ENCODE assay signal across 24 cellular contexts in genomic region chr5:133382661-133383579, GRCh38.
A peak's percentile ranks its signal among the peaks of the same experiment; 100 is the strongest.
DNase-seq lines count a peak whose midpoint lies in the region; ATAC-seq, FAIRE-seq and TF ChIP-seq lines count a peak whose summit lies in the region.
"Had no signal": no experiment of that assay in that cellular context is flagged by ENCODE, and none has a peak within 500 bp of the region (broad histone marks: within the 10 kb centered on the region; RNA-seq: fewer than 3 reads in every experiment).

No MANE protein-coding gene starts in this region.

- H3K23ac ChIP-seq in H1 (ENCODE audit: insufficient read length) (no peak overlapping the region), trophoblast cell (ENCODE audit: low read length) (no peak overlapping the region)

- TF ChIP-seq RAD21 in H1 (IDR thresholded peaks at IDR 0.05 in 1 of 2, conservative IDR thresholded peaks at IDR 0.05 in 1 of 2; ENCODE audit: low read depth in 2 of 2, low read length in 2 of 2): no peak

- H3K9ac ChIP-seq in H1 (replicated peaks in 1 of 4; ENCODE audit: extremely low read depth in 1 of 4, low read depth in 3 of 4, low read length in 3 of 4): no peak overlapping the region
- H3K9ac ChIP-seq in trophoblast cell (ENCODE audit: low read length): no peak overlapping the region
- H3K9ac ChIP-seq: BLaER1 treated with 17β-estradiol and CSF1 and Interleukin-3, amounts not matched to agents 10 nM and 100 nM had no signal

- no peaks in the 10 kb centered on the region for H3K36me3 ChIP-seq in H1 (ENCODE audit: control insufficient read depth in 2 of 4, insufficient read depth in 4 of 4, low read length in 3 of 4)
- no peaks in the 10 kb centered on the region for H3K36me3 ChIP-seq in trophoblast cell (ENCODE audit: control insufficient read depth in 1 of 2, insufficient read depth in 2 of 2, low read length in 2 of 2)
- H3K36me3 ChIP-seq: BLaER1 treated with 17β-estradiol and CSF1 and Interleukin-3, amounts not matched to agents 10 nM and 100 nM; Peyer's patch had no signal

- H4K20me1 ChIP-seq in H1 (replicated peaks in 1 of 2; ENCODE audit: control insufficient read depth in 1 of 2, insufficient read depth in 2 of 2, low read length in 2 of 2): no peaks in the 10 kb centered on the region
- H4K20me1 ChIP-seq: BLaER1 treated with 17β-estradiol and CSF1 and Interleukin-3, amounts not matched to agents 10 nM and 100 nM had no signal

- no peak overlapping the region for H2AFZ ChIP-seq in H1 (ENCODE audit: low read length)
- H2AFZ ChIP-seq in trophoblast cell (ENCODE audit: insufficient read depth, low read length, poor library complexity): no peak overlapping the region

- H4K8ac ChIP-seq in H1 (ENCODE audit: extremely low read depth, insufficient read depth, low read length) (no peak overlapping the region), trophoblast cell (ENCODE audit: low read depth, low read length) (no peak overlapping the region)

- H3K23me2 ChIP-seq in H1 (ENCODE audit: low read depth, low read length): no peaks in the 10 kb centered on the region

- H2BK5ac ChIP-seq in H1 (ENCODE audit: low read depth, low read length) (no peak overlapping the region), trophoblast cell (ENCODE audit: low read depth, low read length, poor library complexity) (no peak overlapping the region)

- H3K18ac ChIP-seq in H1 (ENCODE audit: extremely low read depth, low read length) (no peak overlapping the region), trophoblast cell (ENCODE audit: low read length) (no peak overlapping the region)

- H3K27ac ChIP-seq in H1 (ENCODE audit: low read depth, low read length) (no peak overlapping the region), trophoblast cell (ENCODE audit: low read depth, low read length) (no peak overlapping the region)
- H3K27ac ChIP-seq: 22Rv1; BLaER1 treated with 17β-estradiol and CSF1 and Interleukin-3, amounts not matched to agents 10 nM and 100 nM; Peyer's patch had no signal

- peaks cover 0 to 5% of the 10 kb centered on the region in 2 experiments; a peak in 2 of 4 replicates for H3K9me3 ChIP-seq in H1 (ENCODE audit: insufficient read depth in 2 of 2, low read depth in 1 of 2, low read length in 1 of 2)
- no peaks in the 10 kb centered on the region for H3K9me3 ChIP-seq in trophoblast cell (ENCODE audit: insufficient read depth, low read depth, low read length)
- H3K9me3 ChIP-seq: Peyer's patch had no signal

- peak overlapping the region; percentile 16 to 45; a peak in 2 of 4 replicates for H3K4me2 ChIP-seq in H1 (ENCODE audit: insufficient read depth in 1 of 2, low read depth in 2 of 2, low read length in 2 of 2)
- no peak overlapping the region for H3K4me2 ChIP-seq in trophoblast cell (ENCODE audit: low read length)
- H3K4me2 ChIP-seq: BLaER1 treated with 17β-estradiol and CSF1 and Interleukin-3, amounts not matched to agents 10 nM and 100 nM had no signal

- H3K27ac Mint-ChIP-seq in activated CD8-positive, alpha-beta memory T cell treated with anti-CD3 and anti-CD28 coated beads, Interleukin-2, amount 10 ng/mL, durations not matched to agents 7 days and 5 days: no peak overlapping the region
- H3K27ac Mint-ChIP-seq in osteocyte (ENCODE audit: unreplicated experiment): no peak overlapping the region
- H3K27ac Mint-ChIP-seq: CD4-positive, alpha-beta memory T cell had no signal

- H2BK12ac ChIP-seq in H1 (ENCODE audit: low read depth, low read length) (0 out of 2 replicates have a peak overlapping the region, but pooled peaks have one; percentile 6), trophoblast cell (ENCODE audit: low read length) (no peak overlapping the region)

- CTCF ChIA-PET in activated CD8-positive, alpha-beta memory T cell treated with anti-CD3 and anti-CD28 coated beads, Interleukin-2, amount 10 ng/mL, durations not matched to agents 7 days and 5 days (lab: Charles Lee): no interaction called here
- CTCF ChIA-PET in H1 (lab: Charles Lee; ENCODE audit: partially characterized antibody): interaction anchor here (1.2 kb wide), 1 partner anchor 11 kb away, joined by 3 read pairs; no protein-coding TSS in a partner anchor

- H3K4me3 ChIP-seq in H1 (ENCODE audit: extremely low read depth in 1 of 4, insufficient read depth in 2 of 4, low read depth in 3 of 4, low read length in 4 of 4) (0 out of 8 replicates have a peak overlapping the region, but pooled peaks of 1 of the 4 experiments have one; percentile 19), trophoblast cell (ENCODE audit: low read depth, low read length) (no peak overlapping the region)
- H3K4me3 ChIP-seq: BLaER1 treated with 17β-estradiol and CSF1 and Interleukin-3, amounts not matched to agents 10 nM and 100 nM; Peyer's patch had no signal

- H2BK15ac ChIP-seq in H1 (ENCODE audit: low read length): peak overlapping the region; percentile 32; the same call in 1 of the 2 replicates

- H2BK20ac ChIP-seq in H1 (ENCODE audit: low read length): 0 out of 2 replicates have a peak overlapping the region, but pooled peaks have one; percentile 51

- POLR2A ChIA-PET in H1 (lab: Charles Lee; ENCODE audit: partially characterized antibody): interaction anchor here (0.8 kb wide), 1 partner anchor 141 kb away, joined by 3 read pairs; no protein-coding TSS in a partner anchor

- WGBS in H1 (ENCODE audit: extremely low coverage in 1 of 2, insufficient coverage in 1 of 2, insufficient read length in 1 of 2, insufficient replicate concordance in 2 of 2, low coverage in 1 of 2, low lambda C conversion rate in 2 of 2, missing lambda C conversion rate in 1 of 2), 2 experiments: 91% methylated on average over 8 of the region's 8 CpGs; no CpG with 5 or more reads in 1 of the 2 experiments
- no CpG with 5 or more reads among the region's 8 CpGs for WGBS in trophoblast cell (ENCODE audit: extremely low coverage, insufficient coverage, insufficient read length)

- H3K79me1 ChIP-seq in H1 (ENCODE audit: low read depth, low read length) (no peaks in the 10 kb centered on the region), trophoblast cell (ENCODE audit: low read length) (no peaks in the 10 kb centered on the region)

- no peak for TF ChIP-seq POLR2A in H1 (IDR thresholded peaks at IDR 0.05; ENCODE audit: control extremely low read depth in 1 of 2, low read depth in 2 of 2, low read length in 2 of 2)

- no peaks in the 10 kb centered on the region for H3K4me1 Mint-ChIP-seq in activated CD8-positive, alpha-beta memory T cell treated with anti-CD3 and anti-CD28 coated beads, Interleukin-2, amount 10 ng/mL, durations not matched to agents 7 days and 5 days
- no peaks in the 10 kb centered on the region for H3K4me1 Mint-ChIP-seq in osteocyte (ENCODE audit: unreplicated experiment)

- ATAC-seq in activated CD8-positive, alpha-beta memory T cell treated with anti-CD3 and anti-CD28 coated beads, Interleukin-2, amount 10 ng/mL, durations not matched to agents 7 days and 5 days: no peak
- ATAC-seq in HG03565 (IDR thresholded peaks at IDR 0.05; ENCODE audit: unreplicated experiment) (no peak), HG03135 (IDR thresholded peaks at IDR 0.05; ENCODE audit: unreplicated experiment) (no peak)

- H3K36me3 Mint-ChIP-seq in activated CD8-positive, alpha-beta memory T cell treated with anti-CD3 and anti-CD28 coated beads, Interleukin-2, amount 10 ng/mL, durations not matched to agents 7 days and 5 days: no peaks in the 10 kb centered on the region
- no peaks in the 10 kb centered on the region for H3K36me3 Mint-ChIP-seq in osteocyte (ENCODE audit: unreplicated experiment)
- H3K36me3 Mint-ChIP-seq: CD4-positive, alpha-beta memory T cell had no signal

- no peak overlapping the region for H4K12ac ChIP-seq in trophoblast cell (ENCODE audit: low read depth, low read length)

- peaks cover 1% of the 10 kb centered on the region for H3K9me3 Mint-ChIP-seq in activated CD8-positive, alpha-beta memory T cell treated with anti-CD3 and anti-CD28 coated beads, Interleukin-2, amount 10 ng/mL, durations not matched to agents 7 days and 5 days (ENCODE audit: low read depth)
- H3K9me3 Mint-ChIP-seq in osteocyte (ENCODE audit: unreplicated experiment): peaks cover 2% of the 10 kb centered on the region

- no peak overlapping the region for H2BK120ac ChIP-seq in H1 (replicated peaks; ENCODE audit: low read depth, low read length)
- no peak overlapping the region for H2BK120ac ChIP-seq in trophoblast cell (ENCODE audit: insufficient read depth, low read length, poor library complexity)

- no peak overlapping the region for H4K5ac ChIP-seq in H1 (ENCODE audit: insufficient read length, low read depth, low read length)

- TF ChIP-seq EP300 in H1 (IDR thresholded peaks at IDR 0.05; ENCODE audit: borderline replicate concordance in 1 of 2, low read depth in 2 of 2, low read length in 2 of 2): no peak

- H4K91ac ChIP-seq in H1 (replicated peaks; ENCODE audit: insufficient read length, low read length) (no peak overlapping the region), trophoblast cell (ENCODE audit: low read depth, low read length) (no peak overlapping the region)

- H3K56ac ChIP-seq in H1 (replicated peaks; ENCODE audit: insufficient read length, low read depth, low read length): no peak overlapping the region

- H3K4me1 ChIP-seq in H1 (replicated peaks in 1 of 4; ENCODE audit: control insufficient read depth in 3 of 4, insufficient read depth in 4 of 4, low read length in 3 of 4) (peaks cover 0 to 17% (median 12%) of the 10 kb centered on the region in 4 experiments; a peak in 6 of 7 replicates), trophoblast cell (ENCODE audit: control insufficient read depth in 1 of 2, insufficient read depth in 2 of 2, low read length in 2 of 2) (peaks cover 0 to 2% of the 10 kb centered on the region in 2 experiments)
- H3K4me1 ChIP-seq: BLaER1 treated with 17β-estradiol and CSF1 and Interleukin-3, amounts not matched to agents 10 nM and 100 nM; Peyer's patch had no signal

- TF ChIP-seq CTCF in H1 (IDR thresholded peaks at IDR 0.05; ENCODE audit: control extremely low read depth in 1 of 3, insufficient read depth in 1 of 3, low read depth in 1 of 3, low read length in 3 of 3): no peak
- TF ChIP-seq CTCF in osteocyte (IDR thresholded peaks at IDR 0.05): no peak

- no peak overlapping the region for H3K4ac ChIP-seq in H1 (replicated peaks; ENCODE audit: insufficient read length, low read depth, low read length)
- H3K4ac ChIP-seq in trophoblast cell (ENCODE audit: low read depth, low read length): no peak overlapping the region

- peak; percentile 49 for DNase-seq in activated CD8-positive, alpha-beta memory T cell treated with anti-CD3 and anti-CD28 coated beads for 24 hours
- no peak for DNase-seq in activated CD8-positive, alpha-beta memory T cell treated with anti-CD3 and anti-CD28 coated beads, Interleukin-2, amount 10 ng/mL, durations not matched to agents 7 days and 5 days
- DNase-seq in H1 (ENCODE audit: low read depth in 1 of 2, low spot score in 2 of 2) (no peak), osteocyte (ENCODE audit: extremely low spot score, unreplicated experiment) (peak; percentile 65), urothelium cell line (ENCODE audit: low spot score) (no peak), trophoblast cell (no peak)
- DNase-seq: ACHN; Calu3; CD4-positive, alpha-beta memory T cell; DMS153; Karpas-422; MV-4-11; NCI-H1105 treated with DMSO at 0.1 percent for 48 hours; NCI-H1694; NCI-H2081; NCI-H2171; NCI-H345; NCI-H524 had no signal

- no peak overlapping the region for H3K4me3 Mint-ChIP-seq in activated CD8-positive, alpha-beta memory T cell treated with anti-CD3 and anti-CD28 coated beads, Interleukin-2, amount 10 ng/mL, durations not matched to agents 7 days and 5 days
- H3K4me3 Mint-ChIP-seq in osteocyte (ENCODE audit: unreplicated experiment): no peak overlapping the region
- H3K4me3 Mint-ChIP-seq: CD4-positive, alpha-beta memory T cell had no signal

- FAIRE-seq in H1 (lab: Jason Lieb, UNC) (no peak), urothelium cell line (lab: Jason Lieb, UNC) (peak; percentile 56)
- FAIRE-seq: GM12891 had no signal

- H3K27me3 Mint-ChIP-seq in activated CD8-positive, alpha-beta memory T cell treated with anti-CD3 and anti-CD28 coated beads, Interleukin-2, amount 10 ng/mL, durations not matched to agents 7 days and 5 days: peaks cover 47% of the 10 kb centered on the region
- H3K27me3 Mint-ChIP-seq in osteocyte (ENCODE audit: unreplicated experiment): peaks cover 26% of the 10 kb centered on the region

- no peak overlapping the region for H2AK5ac ChIP-seq in H1 (ENCODE audit: low read depth, low read length)
- no peak overlapping the region for H2AK5ac ChIP-seq in trophoblast cell (ENCODE audit: low read length)

- H3K79me2 ChIP-seq in H1 (ENCODE audit: control insufficient read depth in 1 of 2, insufficient read depth in 2 of 2, low read length in 2 of 2) (no peaks in the 10 kb centered on the region), trophoblast cell (ENCODE audit: control insufficient read depth, insufficient read depth, low read length, poor library complexity) (no peaks in the 10 kb centered on the region)

- H3K27me3 ChIP-seq in H1 (replicated peaks in 1 of 4; ENCODE audit: control insufficient read depth in 3 of 4, extremely low read depth in 1 of 4, insufficient read depth in 3 of 4, low read length in 3 of 4): peaks cover 0 to 2% (median 0%) of the 10 kb centered on the region in 4 experiments; a peak in 2 of 7 replicates
- no peaks in the 10 kb centered on the region for H3K27me3 ChIP-seq in trophoblast cell (ENCODE audit: insufficient read depth, low read length)
- H3K27me3 ChIP-seq: BLaER1 treated with 17β-estradiol and CSF1 and Interleukin-3, amounts not matched to agents 10 nM and 100 nM; Peyer's patch had no signal

- H3K14ac ChIP-seq in H1 (ENCODE audit: insufficient read length): no peak overlapping the region
- no peak overlapping the region for H3K14ac ChIP-seq in trophoblast cell (ENCODE audit: low read length)

Comparison
In these comparisons a context has a peak if more than half of its experiments do, and no peak if none do; other contexts are left out.
1. DNase-seq: peak in activated CD8-positive, alpha-beta memory T cell treated with anti-CD3 and anti-CD28 coated beads for 24 hours (single experiment) and osteocyte (single experiment); none in activated CD8-positive, alpha-beta memory T cell treated with anti-CD3 and anti-CD28 coated beads, Interleukin-2, amount 10 ng/mL, durations not matched to agents 7 days and 5 days (single experiment), H1 (0 of 2), urothelium cell line (single experiment) and trophoblast cell (0 of 2).